ENCODE assay signal across 27 cellular contexts in the genomic region with DNA sequence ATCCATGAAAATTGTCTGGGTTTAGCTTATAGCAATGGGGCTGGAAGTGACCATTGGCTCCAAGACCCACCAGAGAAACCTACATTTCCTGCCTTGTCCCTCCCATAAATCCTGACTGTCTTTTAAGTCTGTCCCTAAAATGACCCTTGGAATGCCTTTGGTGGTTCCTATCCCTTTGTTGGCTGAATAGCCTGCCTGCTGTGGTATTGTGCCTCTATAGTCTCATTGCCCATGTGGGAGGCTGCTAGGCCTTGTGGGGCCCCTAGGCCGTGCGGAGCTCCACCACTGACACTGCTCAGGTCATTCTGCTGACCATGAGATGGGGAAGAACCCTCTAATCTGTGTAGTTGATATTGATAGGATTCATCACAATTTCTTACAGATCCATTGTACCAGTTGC. TPM values are rescaled to one million over a fixed set of nuclear protein-coding genes. Genes with fewer than 3 reads are reported as not detected.
"Had no signal": no experiment of that assay in that cellular context is flagged by ENCODE, and none has a peak within 500 bp of the region (broad histone marks: within the 10 kb centered on the region; RNA-seq: fewer than 3 reads in every experiment).

No MANE protein-coding gene starts in this region.

- DNase-seq: activated B cell treated with CpG ODN at 0.5 μM for 24 hours; activated CD4-positive, alpha-beta T cell treated with anti-CD3 and anti-CD28 coated beads for 36 hours; activated CD4-positive, alpha-beta T cell treated with anti-CD3 and anti-CD28 coated beads, Interleukin-2, amount 50 U/mL, for 4 hours; activated CD8-positive, alpha-beta memory T cell treated with anti-CD3 and anti-CD28 coated beads for 24 hours; activated CD8-positive, alpha-beta memory T cell treated with anti-CD3 and anti-CD28 coated beads, Interleukin-2, amount 50 U/mL, for 4 hours; activated naive CD4-positive, alpha-beta T cell; activated T-cell treated with anti-CD3 and anti-CD28 coated beads, Interleukin-2, amount 50 U/mL, for 24 hours; dorsolateral prefrontal cortex; hippocampal formation; immature natural killer cell; left ventricle myocardium inferior; natural killer cell; right lobe of liver; stimulated activated CD4-positive, alpha-beta T cell treated with anti-CD3 and anti-CD28 coated beads, Interleukin-2, amount 100 ng/mL, for 24 hours; stomach; T1000; testis; upper lobe of left lung had no signal

- H3K27ac ChIP-seq: breast epithelium, dorsolateral prefrontal cortex, esophagus muscularis mucosa, left ventricle myocardium inferior, parathyroid adenoma, right lobe of liver, stomach, testis, upper lobe of left lung had no signal

- H3K4me3 ChIP-seq: breast epithelium, dorsolateral prefrontal cortex, esophagus muscularis mucosa, left ventricle myocardium inferior, right lobe of liver, skin epidermis, stomach, testis, upper lobe of left lung had no signal

- H3K9ac ChIP-seq: parathyroid adenoma had no signal

- H3K4me1 ChIP-seq: breast epithelium, esophagus muscularis mucosa, left ventricle myocardium inferior, parathyroid adenoma, right lobe of liver, stomach, testis, upper lobe of left lung had no signal

- H3K36me3 ChIP-seq: breast epithelium, esophagus muscularis mucosa, left ventricle myocardium inferior, right lobe of liver, stomach, upper lobe of left lung had no signal

- H3K27me3 ChIP-seq: breast epithelium, dorsolateral prefrontal cortex, esophagus muscularis mucosa, right lobe of liver, stomach, testis, upper lobe of left lung had no signal

- H3K9me3 ChIP-seq: breast epithelium, right lobe of liver, testis, upper lobe of left lung had no signal

RNA-seq across cellular contexts. Expression of a gene that starts 43.3 kb away (rescaled TPM):
- total RNA-seq: activated B cell treated with CpG ODN at 0.5 μM for 24 hours; activated CD4-positive, alpha-beta T cell treated with anti-CD3 and anti-CD28 coated beads for 36 hours; activated T-helper 17 cell treated with anti-CD3 and anti-CD28 coated beads, Interleukin-2, amount 50 U/mL, for 72 hours; breast epithelium; esophagus muscularis mucosa; frontal cortex; left ventricle myocardium inferior; lung microvascular endothelial cell; mesothelial cell of epicardium; natural killer cell; pulmonary artery endothelial cell; right lobe of liver; stomach; upper lobe of left lung had no signal
